ENCODE assay signal across 32 cellular contexts in the genomic region with DNA sequence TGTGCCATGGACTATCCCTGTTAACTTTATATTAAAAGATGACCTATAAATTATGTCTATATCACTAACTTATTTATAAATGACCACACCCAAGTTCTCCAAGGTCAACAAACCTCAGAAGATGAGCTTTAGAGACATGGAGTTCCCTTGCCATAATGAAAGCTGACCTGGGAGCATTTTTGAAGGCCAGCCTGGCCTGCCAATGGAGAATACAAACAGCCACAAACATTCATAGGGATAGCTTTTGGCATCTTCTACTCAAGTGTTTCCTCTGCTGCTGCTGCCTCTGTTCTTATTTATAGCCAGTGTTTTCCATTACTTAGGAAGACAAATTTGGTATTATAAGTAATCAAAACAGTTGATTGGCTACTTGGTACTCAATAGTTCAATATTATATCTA.
"Had no signal": no experiment of that assay in that cellular context is flagged by ENCODE, and none has a peak within 500 bp of the region (broad histone marks: within the 10 kb centered on the region; RNA-seq: fewer than 3 reads in every experiment).

No MANE protein-coding gene starts in this region.

- H3K36me3 ChIP-seq: ascending aorta, brain microvascular endothelial cell, breast epithelium, cardiac muscle cell had no signal

- ATAC-seq: activated naive CD4-positive, alpha-beta T cell treated with anti-CD3 and anti-CD28 coated beads, Interleukin-2, amount 50 U/mL, for 72 hours; activated naive CD8-positive, alpha-beta T cell treated with anti-CD3 and anti-CD28 coated beads, Interleukin-2, amount 50 U/mL, for 24 hours; activated T-cell treated with anti-CD3 and anti-CD28 coated beads, Interleukin-2, amount 50 U/mL, for 4 hours; activated T-cell treated with anti-CD3 and anti-CD28 coated beads, Interleukin-2, amount 50 U/mL, for 72 hours; activated T-helper 17 cell treated with anti-CD3 and anti-CD28 coated beads, Interleukin-2, amount 50 U/mL, for 72 hours; body of pancreas had no signal

- H3K4me3 ChIP-seq: ascending aorta, body of pancreas, breast epithelium, cardiac muscle cell had no signal

- H3K4me1 ChIP-seq: ascending aorta, breast epithelium had no signal

- H3K27ac ChIP-seq: ascending aorta, body of pancreas, brain microvascular endothelial cell, breast epithelium, cardiac muscle cell had no signal

- DNase-seq: activated effector memory CD4-positive, alpha-beta T cell treated with anti-CD3 and anti-CD28 coated beads, Interleukin-2, amount 50 U/mL, for 16 hours; activated effector memory CD4-positive, alpha-beta T cell treated with Interleukin-2 at 50 U/mL for 16 hours; activated gamma-delta T cell; activated gamma-delta T cell treated with Interleukin-2 at 50 U/mL for 16 hours; activated naive CD4-positive, alpha-beta T cell; activated naive CD4-positive, alpha-beta T cell treated with anti-CD3 and anti-CD28 coated beads for 36 hours; activated naive CD4-positive, alpha-beta T cell treated with anti-CD3 and anti-CD28 coated beads, Interleukin-2, amount 10 ng/mL, durations not matched to agents 7 days and 5 days; activated naive CD4-positive, alpha-beta T cell treated with anti-CD3 and anti-CD28 coated beads, Interleukin-2, amount 50 U/mL, for 16 hours; activated naive CD4-positive, alpha-beta T cell treated with Interleukin-2 at 50 U/mL for 16 hours; activated naive CD8-positive, alpha-beta T cell treated with anti-CD3 and anti-CD28 coated beads for 36 hours; activated naive CD8-positive, alpha-beta T cell treated with anti-CD3 and anti-CD28 coated beads, Interleukin-2, amount 10 ng/mL, durations not matched to agents 7 days and 5 days; activated naive CD8-positive, alpha-beta T cell treated with anti-CD3 and anti-CD28 coated beads, Interleukin-2, amount 50 U/mL, for 24 hours; activated T-cell treated with anti-CD3 and anti-CD28 coated beads for 4 hours; activated T-cell treated with anti-CD3 and anti-CD28 coated beads, Interleukin-2, amount 50 U/mL, for 1 hour; activated T-cell treated with anti-CD3 and anti-CD28 coated beads, Interleukin-2, amount 50 U/mL, for 24 hours; activated T-cell treated with anti-CD3 and anti-CD28 coated beads, Interleukin-2, amount 50 U/mL, for 4 hours; activated T-cell treated with anti-CD3 and anti-CD28 coated beads, Interleukin-2, amount 50 U/mL, for 48 hours; activated T-cell treated with anti-CD3 and anti-CD28 coated beads, Interleukin-2, amount 50 U/mL, for 72 hours; amniotic stem cell; amygdala; anterior cingulate cortex; aorta; body of pancreas; brain microvascular endothelial cell; caudate nucleus; central memory CD4-positive, alpha-beta T cell; cerebellar nuclear complex had no signal

- H3K27me3 ChIP-seq: ascending aorta, body of pancreas, brain microvascular endothelial cell, breast epithelium, cardiac muscle cell had no signal

- H3K9me3 ChIP-seq: body of pancreas, breast epithelium had no signal
